Comparison of ENCODE assay signal across 22 cellular contexts in the genomic region with DNA sequence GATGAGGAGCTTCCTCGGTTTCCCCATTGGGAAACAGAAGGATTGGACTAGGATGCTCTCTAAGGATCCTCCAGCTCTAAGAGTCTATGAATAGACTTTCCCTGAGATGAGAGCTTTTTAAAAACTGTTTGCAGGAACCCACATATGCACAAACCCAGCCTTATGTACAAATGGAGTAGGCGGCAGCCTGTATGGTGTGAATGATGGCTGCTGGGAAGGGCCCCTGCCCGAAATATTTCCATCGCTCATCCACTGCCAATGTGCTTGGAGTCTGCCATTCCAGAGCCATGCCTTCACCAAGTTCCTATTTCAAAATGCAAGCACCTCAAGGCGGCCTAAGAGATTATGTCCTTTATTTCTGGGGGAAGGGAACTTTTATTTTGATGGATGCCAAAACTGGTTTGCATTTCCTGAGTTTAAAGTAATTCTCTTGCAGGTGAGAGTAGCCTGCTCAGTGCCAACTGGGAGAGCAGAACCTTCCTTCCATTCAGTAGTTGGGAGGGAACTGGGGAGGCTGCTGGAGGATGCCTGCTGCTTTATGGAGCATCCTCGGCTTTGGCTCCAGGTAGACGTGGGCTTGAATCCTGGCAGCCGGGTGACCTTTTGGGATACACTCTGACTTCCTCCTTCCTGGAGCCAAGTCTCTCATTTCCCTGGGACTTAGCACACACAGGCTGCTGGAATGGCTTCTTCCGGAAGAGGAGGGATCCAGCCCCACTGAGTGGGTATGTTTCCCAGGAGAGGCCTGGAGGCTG.
A peak's percentile ranks its signal among the peaks of the same experiment; 100 is the strongest.
DNase-seq lines count a peak whose midpoint lies in the region; ATAC-seq, FAIRE-seq and TF ChIP-seq lines count a peak whose summit lies in the region.
"Had no signal": no experiment of that assay in that cellular context is flagged by ENCODE, and none has a peak within 500 bp of the region (broad histone marks: within the 10 kb centered on the region; RNA-seq: fewer than 3 reads in every experiment).

No MANE protein-coding gene starts in this region.

- no peak for TF ChIP-seq RAD21 in K562 (CRISPR knock-in tag; conservative IDR thresholded peaks at IDR 0.05 in 1 of 2, IDR thresholded peaks at IDR 0.05 in 1 of 2)

- no peak overlapping the region for H3K4me2 ChIP-seq in K562 (ENCODE audit: insufficient read depth, low read length)
- H3K4me2 ChIP-seq: GM23338 had no signal

- CTCF ChIA-PET in K562 (lab: Yijun Ruan, JAX; ENCODE audit: low intra/inter-chr PET ratio), result interaction anchor here (1.6 kb wide), 1 partner anchor 655 kb away, joined by 4 read pairs; no protein-coding TSS in a partner anchor

- DNase-seq in Ammon's horn (ENCODE audit: low spot score) (peak; percentile 21), K562 (ENCODE audit: extremely low read depth in 1 of 4, low spot score in 3 of 4) (no peak), inferior parietal cortex (ENCODE audit: extremely low spot score) (peak; percentile 55), posterior cingulate gyrus (peak in 8 of 10 donors; percentile 43 to 93 (median 60)), cerebellum (ENCODE audit: low spot score) (no peak), CD14-positive monocyte (ENCODE audit: low spot score) (no peak), COLO668 (lab: John Stamatoyannopoulos, UW; ENCODE audit: unreplicated experiment) (no peak)
- DNase-seq: 8988T; C1 segment of cervical spinal cord; CD4-positive, alpha-beta memory T cell; COR-L47; DMS153; DMS79 treated with DMSO at 0.1 percent for 48 hours; EL; H9 had no signal

- no peaks in the 10 kb centered on the region for H3K36me3 Mint-ChIP-seq in CD14-positive monocyte
- H3K36me3 Mint-ChIP-seq: CD4-positive, alpha-beta memory T cell had no signal

- H3K27ac Mint-ChIP-seq in CD14-positive monocyte, result peak overlapping the region in 1 of 7 donors; percentile 50
- H3K27ac Mint-ChIP-seq: B cell; CD4-positive, alpha-beta memory T cell; GM23338; H9 had no signal

- H3K4me3 ChIP-seq in K562, result no peak overlapping the region
- H3K4me3 ChIP-seq: GM23338 had no signal

- ATAC-seq in K562, result no peak
- ATAC-seq: HepG2 had no signal

- no peaks in the 10 kb centered on the region for H3K4me1 ChIP-seq in K562 (replicated peaks in 1 of 2; ENCODE audit: control insufficient read depth in 2 of 2, insufficient read depth in 2 of 2, low read length in 2 of 2)

- TF ChIP-seq EP300 in K562 (IDR thresholded peaks at IDR 0.05; ENCODE audit: low read length), result no peak

- TF ChIP-seq CTCF in K562 (IDR thresholded peaks at IDR 0.05 in 2 of 3, conservative IDR thresholded peaks at IDR 0.05 in 1 of 3; ENCODE audit: insufficient read depth in 2 of 3, low read depth in 1 of 3, low read length in 3 of 3), result no peak
- TF ChIP-seq CTCF in CD14-positive monocyte (IDR thresholded peaks at IDR 0.05), result no peak

- no peaks in the 10 kb centered on the region for H3K9me3 ChIP-seq in K562 (replicated peaks; ENCODE audit: control insufficient read depth, insufficient read depth, low read depth, low read length)

- in situ Hi-C loops in K562 (cut with MboI), result loop anchor here (10.0 kb wide), 1 partner anchor 184 kb away; the partner anchor contains the start of gene IGSF21

- no peaks in the 10 kb centered on the region for H3K9me3 Mint-ChIP-seq in CD14-positive monocyte
- H3K9me3 Mint-ChIP-seq: GM23338, H9 had no signal

- POLR2A ChIA-PET in K562 (lab: Yijun Ruan, JAX), result no interaction called here

- H3K9me1 ChIP-seq in K562 (ENCODE audit: control insufficient read depth, insufficient read depth, low read length), result peaks cover 3% of the 10 kb centered on the region

- no peak for TF ChIP-seq POLR2A in K562 (conservative IDR thresholded peaks at IDR 0.05)

- H3K4me3 Mint-ChIP-seq in CD14-positive monocyte, result no peak overlapping the region
- H3K4me3 Mint-ChIP-seq: B cell; CD4-positive, alpha-beta memory T cell; GM23338; H9 had no signal

- H2AFZ ChIP-seq in K562 (ENCODE audit: low read depth, low read length), result no peak overlapping the region
- H2AFZ ChIP-seq: GM23338 had no signal

- peaks cover 5 to 13% (median 8%) of the 10 kb centered on the region in 3 donors for H3K27me3 Mint-ChIP-seq in CD14-positive monocyte (ENCODE audit: low read depth in 3 of 3)

- no peak overlapping the region for H3K27ac ChIP-seq in K562 (ENCODE audit: extremely low read depth, low read depth, low read length)

- H3K27me3 ChIP-seq in K562 (ENCODE audit: control insufficient read depth in 2 of 2, insufficient read depth in 2 of 2, low read length in 2 of 2), result no peaks in the 10 kb centered on the region

- no peaks in the 10 kb centered on the region for H3K36me3 ChIP-seq in K562 (ENCODE audit: control insufficient read depth, insufficient read depth, low read length)

- WGBS in K562 (ENCODE audit: insufficient coverage, low coverage, missing lambda C conversion rate), result 0% methylated on average over 9 of the region's 9 CpGs

- intact Hi-C loops in K562 (cut with micrococcal nuclease), result loop anchor here (5.0 kb wide), 2 partner anchors 259 to 381 kb away; no protein-coding TSS in a partner anchor
- intact Hi-C loops in posterior cingulate gyrus (cut with DNase I), result no loop called here
- intact Hi-C loops in CD14-positive monocyte (cut with micrococcal nuclease), result no loop called here

- H4K20me1 ChIP-seq in K562 (replicated peaks; ENCODE audit: control insufficient read depth, insufficient read depth, low read length), result peaks cover 10% of the 10 kb centered on the region

- H3K79me2 ChIP-seq in K562 (ENCODE audit: control insufficient read depth, insufficient read depth, low read length), result no peaks in the 10 kb centered on the region

- no TSS peak for BruUV-seq in K562 (replicated peaks; lab: Mats Ljungman, UMichigan)

- H3K9ac ChIP-seq in K562 (ENCODE audit: insufficient read depth in 1 of 2, low read depth in 2 of 2, low read length in 2 of 2), result no peak overlapping the region

- H3K4me1 Mint-ChIP-seq in CD14-positive monocyte, result no peaks in the 10 kb centered on the region
- H3K4me1 Mint-ChIP-seq: B cell; CD4-positive, alpha-beta memory T cell had no signal

- no peak for FAIRE-seq in K562 (lab: Jason Lieb, UNC)
- FAIRE-seq: D721Med, G401.6, GM12891, HepG2, HTR-8/SVneo had no signal

TF ChIP-seq in K562, 482 proteins besides CTCF, POLR2A, EP300 and RAD21:
- TF ChIP-seq MYNN (IDR thresholded peaks at IDR 0.05) (peak; percentile 76), MYNN (CRISPR knock-in tag; IDR thresholded peaks at IDR 0.05) (no peak), TCF3 (CRISPR knock-in tag; IDR thresholded peaks at IDR 0.05) (no peak)

Comparison
In these comparisons a context has a peak if more than half of its experiments do, and no peak if none do; other contexts are left out.
1. DNase-seq: peak in Ammon's horn (single experiment), inferior parietal cortex (single experiment) and posterior cingulate gyrus (8 of 10); none in K562 (0 of 4), cerebellum (single experiment), CD14-positive monocyte (single experiment) and COLO668 (single experiment).